Comparison of ENCODE assay signal across 18 cellular contexts in genomic region chr6:142715386-142715785, GRCh38.
DNase-seq lines count a peak whose midpoint lies in the region; ATAC-seq, FAIRE-seq and TF ChIP-seq lines count a peak whose summit lies in the region.
"Had no signal": no experiment of that assay in that cellular context is flagged by ENCODE, and none has a peak within 500 bp of the region (broad histone marks: within the 10 kb centered on the region; RNA-seq: fewer than 3 reads in every experiment).

No MANE protein-coding gene starts in this region.

- no peaks in the 10 kb centered on the region for H3K79me2 ChIP-seq in Loucy (ENCODE audit: insufficient read depth, low read length)

- H3K9me3 ChIP-seq in Loucy (ENCODE audit: insufficient read depth, low read depth, low read length) (no peaks in the 10 kb centered on the region; the same call in 1 of the 2 replicates), body of pancreas (no peaks in the 10 kb centered on the region), pancreas (no peaks in the 10 kb centered on the region)
- H3K9me3 ChIP-seq: HAP-1 had no signal

- no peak overlapping the region for H3K9ac ChIP-seq in Loucy (ENCODE audit: low read depth, low read length, poor library complexity, severe bottlenecking)

- no peak for FAIRE-seq in pancreas (lab: Jason Lieb, UNC)

- WGBS in body of pancreas, 2 donors: 0 to 7% methylated on average over 1 of the region's 1 CpG
- WGBS in pancreas, 2 donors: 6 to 11% methylated on average over 1 of the region's 1 CpG

- H3K27ac ChIP-seq in body of pancreas (peak overlapping the region; percentile 11 to 27 (median 13)), pancreas (peak overlapping the region in 2 of 4 donors; percentile 30 to 62)
- H3K27ac ChIP-seq: C4-2B had no signal

- H2AFZ ChIP-seq in Loucy (ENCODE audit: low read length): peak overlapping the region; percentile 74

- H3K27me3 ChIP-seq in Loucy (ENCODE audit: insufficient read depth, low read length, poor library complexity, severe bottlenecking) (no peaks in the 10 kb centered on the region), body of pancreas (no peaks in the 10 kb centered on the region), pancreas (no peaks in the 10 kb centered on the region)

- no peaks in the 10 kb centered on the region for H3K9me2 ChIP-seq in Loucy (replicated peaks; ENCODE audit: low read depth, low read length)

- TF ChIP-seq CTCF in Loucy (conservative IDR thresholded peaks at IDR 0.05; ENCODE audit: low read length) (no peak), body of pancreas (IDR thresholded peaks at IDR 0.05) (no peak), pancreas (IDR thresholded peaks at IDR 0.05) (no peak)

- H3K4me1 ChIP-seq in Loucy (ENCODE audit: insufficient read depth, low read length, poor library complexity, severe bottlenecking) (peaks cover 11% of the 10 kb centered on the region), body of pancreas (no peaks in the 10 kb centered on the region), pancreas (peaks cover 0 to 4% (median 0%) of the 10 kb centered on the region in 3 donors)
- H3K4me1 ChIP-seq: HAP-1 had no signal

- H3K4me3 ChIP-seq in Loucy (ENCODE audit: low read length, poor library complexity, severe bottlenecking): no peak overlapping the region
- no peak overlapping the region for H3K4me3 ChIP-seq in body of pancreas
- H3K4me3 ChIP-seq in pancreas: no peak overlapping the region
- H3K4me3 ChIP-seq: HAP-1 had no signal

- ATAC-seq in body of pancreas (no peak), pancreas (peak in 3 of 4 donors; percentile 29 to 49 (median 31))
- ATAC-seq: PC-3, SK-N-SH treated with all-trans-retinoic acid at 6 μM for 48 hours had no signal

- peak overlapping the region; percentile 9 for H3K4me2 ChIP-seq in Loucy (ENCODE audit: low read depth, low read length, poor library complexity, severe bottlenecking)

- TF ChIP-seq POLR2A in body of pancreas (IDR thresholded peaks at IDR 0.05): no peak

- intact Hi-C loops in body of pancreas (cut with DNase I) (no loop called here), pancreas (cut with DNase I) (no loop called here)

- no peaks in the 10 kb centered on the region for H4K20me1 ChIP-seq in Loucy (ENCODE audit: insufficient read depth, low read length, poor library complexity, severe bottlenecking)

- DNase-seq in NOMO-1 (lab: John Stamatoyannopoulos, UW; ENCODE audit: unreplicated experiment in 2 of 2): peak; percentile 22 to 60
- DNase-seq in NOMO-1 treated with dmso at 0.1 percent for 144 hours (lab: John Stamatoyannopoulos, UW; ENCODE audit: unreplicated experiment): no peak
- DNase-seq in body of pancreas: no peak
- DNase-seq in pancreas: no peak
- DNase-seq in NCI-H2171 (lab: John Stamatoyannopoulos, UW): no peak
- no peak for DNase-seq in iPS-NIHi11 (ENCODE audit: low spot score)
- no peak for DNase-seq in stimulated activated CD4-positive, alpha-beta T cell treated with anti-CD3 and anti-CD28 coated beads, Interleukin-2, amount 100 ng/mL, for 48 hours
- DNase-seq: 8988T, EL, IMR-90, NCI-H1105 treated with DMSO at 0.1 percent for 48 hours, NCI-H187, NCI-H510A, PC-3 had no signal

- no peaks in the 10 kb centered on the region for H3K36me3 ChIP-seq in Loucy (ENCODE audit: insufficient read depth, low read length)
- H3K36me3 ChIP-seq in body of pancreas (replicated peaks in 1 of 2; ENCODE audit: insufficient read depth in 1 of 2, low read depth in 2 of 2): no peaks in the 10 kb centered on the region
- H3K36me3 ChIP-seq in pancreas: no peaks in the 10 kb centered on the region
- H3K36me3 ChIP-seq: HAP-1 had no signal

- H3F3A ChIP-seq in Loucy (ENCODE audit: low read depth): no peaks in the 10 kb centered on the region

Comparison
In these comparisons a context has a peak if more than half of its experiments do, and no peak if none do; other contexts are left out.
1. DNase-seq: peak in NOMO-1 (2 of 2); none in NOMO-1 treated with dmso at 0.1 percent for 144 hours (single experiment), body of pancreas (0 of 4), pancreas (0 of 6), NCI-H2171 (single experiment), iPS-NIHi11 (single experiment) and stimulated activated CD4-positive, alpha-beta T cell treated with anti-CD3 and anti-CD28 coated beads, Interleukin-2, amount 100 ng/mL, for 48 hours (0 of 2).